Comparison of ENCODE assay signal across 8 cellular contexts in the genomic region with DNA sequence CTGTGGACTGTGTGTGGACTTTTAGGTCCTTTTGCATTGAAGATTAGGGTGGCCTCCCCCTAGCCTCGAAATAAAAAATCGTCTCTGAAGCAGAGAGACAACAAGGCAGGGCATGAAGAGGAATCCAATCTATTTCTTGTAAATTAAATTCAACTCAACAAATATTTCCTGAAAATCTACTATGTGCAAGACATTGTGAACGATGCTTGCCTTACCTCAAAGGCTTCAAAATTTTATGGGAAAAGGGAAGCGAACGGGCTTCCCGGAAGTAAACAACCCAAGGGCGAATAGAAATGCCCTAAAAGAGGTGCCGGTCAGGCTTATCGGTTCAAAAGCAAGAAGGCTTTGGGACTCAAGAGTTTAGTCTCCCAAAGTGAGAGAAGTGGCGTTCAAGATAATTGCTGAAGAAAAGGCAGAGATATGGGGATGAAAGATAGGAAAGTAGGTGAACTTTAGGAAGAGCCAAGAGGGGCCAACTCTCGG. TPM values are rescaled to one million over a fixed set of nuclear protein-coding genes. Genes with fewer than 3 reads are reported as not detected.
A peak's percentile ranks its signal among the peaks of the same experiment; 100 is the strongest.
DNase-seq lines count a peak whose midpoint lies in the region; ATAC-seq and TF ChIP-seq lines count a peak whose summit lies in the region.

No MANE protein-coding gene starts in this region.

- no peaks in the 10 kb centered on the region for H3K9me3 Mint-ChIP-seq in Caco-2 (ENCODE audit: unreplicated experiment)
- H3K9me3 Mint-ChIP-seq in effector memory CD8-positive, alpha-beta T cell = no peaks in the 10 kb centered on the region

- peak overlapping the region; percentile 83 for H3K4me3 Mint-ChIP-seq in Caco-2 (ENCODE audit: unreplicated experiment)
- H3K4me3 Mint-ChIP-seq in effector memory CD8-positive, alpha-beta T cell = peak overlapping the region; percentile 94 to 99

- H3K9me3 ChIP-seq in Caco-2 = no peaks in the 10 kb centered on the region
- no peaks in the 10 kb centered on the region for H3K9me3 ChIP-seq in PC-3 (ENCODE audit: low read length)
- H3K9me3 ChIP-seq in neural cell (ENCODE audit: low read length) = no peaks in the 10 kb centered on the region

- H3K4me2 ChIP-seq in PC-3 (ENCODE audit: low read length) = peak overlapping the region; percentile 86
- peak overlapping the region; percentile 87 for H3K4me2 ChIP-seq in neural cell (ENCODE audit: low read length)

- intact Hi-C loops in Caco-2 (cut with micrococcal nuclease; ENCODE audit: unreplicated experiment) = no loop called here
- intact Hi-C loops in PC-3 (cut with micrococcal nuclease) = loop anchor here (5.0 kb wide), 1 partner anchor 76 kb away; no protein-coding TSS in a partner anchor

- POLR2A ChIA-PET in Caco-2 (lab: Charles Lee) (no interaction called here), PC-3 (lab: Charles Lee; ENCODE audit: unreplicated experiment) (no interaction called here)

- peak; percentile 7 for ATAC-seq in PC-3
- no peak for ATAC-seq in effector memory CD8-positive, alpha-beta T cell (replicated peaks)
- ATAC-seq in HG03520 (IDR thresholded peaks at IDR 0.05; ENCODE audit: unreplicated experiment) = no peak
- no peak for ATAC-seq in GM21825 (IDR thresholded peaks at IDR 0.05; ENCODE audit: unreplicated experiment)

- TF ChIP-seq EP300 in neural cell (conservative IDR thresholded peaks at IDR 0.05; ENCODE audit: poor library complexity, severe bottlenecking) = no peak

- H2AFZ ChIP-seq in PC-3 (ENCODE audit: low read length) (peak overlapping the region; percentile 97), neural cell (ENCODE audit: low read depth, low read length) (peak overlapping the region; percentile 35)

- BruUV-seq in Caco-2 (replicated peaks; lab: Mats Ljungman, UMichigan) (TSS peak; percentile 71), PC-3 (replicated peaks; lab: Mats Ljungman, UMichigan) (TSS peak; percentile 66)

- H3K27ac ChIP-seq in PC-3 (ENCODE audit: low read length) (peak overlapping the region; percentile 52), neural cell (ENCODE audit: low read length) (no peak overlapping the region)

- no peak for TF ChIP-seq CTCF in Caco-2 (IDR thresholded peaks at IDR 0.05; ENCODE audit: insufficient read depth in 1 of 2, low read depth in 1 of 2, low read length in 1 of 2, severe bottlenecking in 1 of 2, unreplicated experiment in 1 of 2)
- TF ChIP-seq CTCF in PC-3 (conservative IDR thresholded peaks at IDR 0.05; ENCODE audit: low read depth, low read length) = no peak
- no peak for TF ChIP-seq CTCF in neural cell (IDR thresholded peaks at IDR 0.05; ENCODE audit: poor library complexity, severe bottlenecking)

- no peaks in the 10 kb centered on the region for H3K27me3 Mint-ChIP-seq in Caco-2 (ENCODE audit: insufficient read depth, unreplicated experiment)
- H3K27me3 Mint-ChIP-seq in effector memory CD8-positive, alpha-beta T cell = no peaks in the 10 kb centered on the region

- H3K36me3 Mint-ChIP-seq in Caco-2 (ENCODE audit: insufficient read depth, unreplicated experiment) = peaks cover 18% of the 10 kb centered on the region
- peaks cover 17% of the 10 kb centered on the region for H3K36me3 Mint-ChIP-seq in effector memory CD8-positive, alpha-beta T cell (ENCODE audit: insufficient read depth)

- peak overlapping the region; percentile 90 for H3K9ac ChIP-seq in PC-3 (ENCODE audit: low read length)
- peak overlapping the region; percentile 30 for H3K9ac ChIP-seq in neural cell (ENCODE audit: low read length)

- H3K27ac Mint-ChIP-seq in Caco-2 (ENCODE audit: unreplicated experiment) = peak overlapping the region; percentile 94
- H3K27ac Mint-ChIP-seq in effector memory CD8-positive, alpha-beta T cell = peak overlapping the region; percentile 92 to 98

- DNase-seq in Caco-2 (no peak), HCEC 1CT (peak; percentile 50), PC-3 (peak; percentile 29), GM19238 (ENCODE audit: insufficient read length, low spot score) (no peak)
- no peak for DNase-seq in effector memory CD8-positive, alpha-beta T cell

- no peaks in the 10 kb centered on the region for H3F3A ChIP-seq in PC-3 (ENCODE audit: low read length, unreplicated experiment)
- H3F3A ChIP-seq in neural cell (ENCODE audit: insufficient read depth, low read length, poor library complexity, severe bottlenecking) = no peaks in the 10 kb centered on the region

- H3K79me2 ChIP-seq in PC-3 (ENCODE audit: low read length) = peaks cover 46% of the 10 kb centered on the region
- peaks cover 26% of the 10 kb centered on the region for H3K79me2 ChIP-seq in neural cell (replicated peaks; ENCODE audit: insufficient read depth, low read length)

- H3K9me2 ChIP-seq in PC-3 (replicated peaks; ENCODE audit: low read length) (no peaks in the 10 kb centered on the region), neural cell (ENCODE audit: insufficient read depth, low read length) (no peaks in the 10 kb centered on the region)

- peak overlapping the region; percentile 51 for H3K4me3 ChIP-seq in Caco-2 (ENCODE audit: low read depth, low read length)
- peak overlapping the region; percentile 89 for H3K4me3 ChIP-seq in PC-3 (ENCODE audit: low read length)
- peak overlapping the region; percentile 82 for H3K4me3 ChIP-seq in neural cell (ENCODE audit: low read length)

- CTCF ChIA-PET in Caco-2 (lab: Charles Lee) (interaction anchor here (0.9 kb wide), 1 partner anchor 59 kb away, joined by 4 read pairs; no protein-coding TSS in a partner anchor), PC-3 (lab: Charles Lee) (no interaction called here)

- no peaks in the 10 kb centered on the region for H4K20me1 ChIP-seq in PC-3 (ENCODE audit: low read length)
- H4K20me1 ChIP-seq in neural cell (ENCODE audit: insufficient read depth) = no peaks in the 10 kb centered on the region

- H3K36me3 ChIP-seq in Caco-2 (ENCODE audit: control insufficient read depth, insufficient read depth, low read length) = no peaks in the 10 kb centered on the region
- no peaks in the 10 kb centered on the region for H3K36me3 ChIP-seq in PC-3 (ENCODE audit: low read depth, low read length)
- H3K36me3 ChIP-seq in neural cell (ENCODE audit: insufficient read depth, low read length) = no peaks in the 10 kb centered on the region

- peaks cover 15% of the 10 kb centered on the region for H3K4me1 Mint-ChIP-seq in Caco-2 (ENCODE audit: low read depth, unreplicated experiment)
- peaks cover 21 to 22% of the 10 kb centered on the region in 2 donors for H3K4me1 Mint-ChIP-seq in effector memory CD8-positive, alpha-beta T cell (ENCODE audit: low read depth in 2 of 2)

- TF ChIP-seq RAD21 in neural cell (conservative IDR thresholded peaks at IDR 0.05) = no peak

- H3K27me3 ChIP-seq in Caco-2 (replicated peaks; ENCODE audit: control insufficient read depth, insufficient read depth, low read length) (no peaks in the 10 kb centered on the region), PC-3 (ENCODE audit: low read length) (no peaks in the 10 kb centered on the region), neural cell (ENCODE audit: insufficient read depth, low read depth, low read length) (no peaks in the 10 kb centered on the region)

- H3K4me1 ChIP-seq in Caco-2 (no peaks in the 10 kb centered on the region), PC-3 (ENCODE audit: insufficient read depth, low read length) (peaks cover 17% of the 10 kb centered on the region; the same call in 1 of the 2 replicates)

TF ChIP-seq in neural cell, 6 proteins besides CTCF, POLR2A, EP300 and RAD21:
- no peak for TF ChIP-seq SMC3 (conservative IDR thresholded peaks at IDR 0.05; ENCODE audit: poor library complexity)
- no peak for TF ChIP-seq TAF1 (IDR thresholded peaks at IDR 0.05; ENCODE audit: low read depth)
- no peak for TF ChIP-seq MXI1 (conservative IDR thresholded peaks at IDR 0.05; ENCODE audit: poor library complexity, severe bottlenecking)

RNA-seq across cellular contexts. Expression of gene KIF24, which starts 0.5 kb away (rescaled TPM):
- total RNA-seq in Caco-2 (2022) (3.9 and 4.4 TPM in 2 replicates), PC-3 (2014; rRNA removed) (4.7 and 5.0 TPM in 2 replicates)
- 0.19 and 0.36 TPM in 2 replicates for polyA plus RNA-seq in neural cell
- 1.2 and 1.5 TPM in 2 replicates for polyA minus RNA-seq in neural cell

RNA-seq across cellular contexts. Expression of gene NUDT2, which starts 0.8 kb away (rescaled TPM):
- total RNA-seq in Caco-2 (2022) (14.4 and 15.0 TPM in 2 replicates), PC-3 (2014; rRNA removed) (34.4 and 34.6 TPM in 2 replicates)
- 62.6 and 88.3 TPM in 2 replicates for polyA plus RNA-seq in neural cell
- polyA minus RNA-seq in neural cell = 20.0 and 21.4 TPM in 2 replicates

RNA-seq across cellular contexts. Expression of gene MYORG, which starts 48.2 kb away (rescaled TPM):
- total RNA-seq in Caco-2 (2022) = 33.4 and 37.3 TPM in 2 replicates
- total RNA-seq in PC-3 (2014; rRNA removed) = 3.4 and 4.7 TPM in 2 replicates
- polyA plus RNA-seq in neural cell = 0.58 and 1.0 TPM in 2 replicates
- 1.2 and 1.6 TPM in 2 replicates for polyA minus RNA-seq in neural cell

Comparison
In these comparisons a context has a peak if more than half of its experiments do, and no peak if none do; other contexts are left out.
1. DNase-seq: peak in HCEC 1CT (single experiment) and PC-3 (single experiment); none in Caco-2 (0 of 2), effector memory CD8-positive, alpha-beta T cell (0 of 3) and GM19238 (single experiment).
2. Peak in every context shown above with its lines, with median percentiles within 50 percentile points of each other: H3K4me3 ChIP-seq.